ENCODE assay signal across 16 cellular contexts in genomic region chr1:91729621-91730348, GRCh38.
DNase-seq lines count a peak whose midpoint lies in the region; ATAC-seq, FAIRE-seq and TF ChIP-seq lines count a peak whose summit lies in the region.
"Had no signal": no experiment of that assay in that cellular context is flagged by ENCODE, and none has a peak within 500 bp of the region (broad histone marks: within the 10 kb centered on the region; RNA-seq: fewer than 3 reads in every experiment).

No MANE protein-coding gene starts in this region.

- H3K4me3 Mint-ChIP-seq in central memory CD8-positive, alpha-beta T cell, result no peak overlapping the region
- H3K4me3 Mint-ChIP-seq: brain had no signal

- peak overlapping the region; percentile 57 for H3K27ac ChIP-seq in rectal smooth muscle tissue (ENCODE audit: low read depth, low read length)
- H3K27ac ChIP-seq in kidney (ENCODE audit: low read depth in 2 of 2, low read length in 2 of 2), result no peak overlapping the region

- peaks cover 57% of the 10 kb centered on the region for H3K4me1 Mint-ChIP-seq in central memory CD8-positive, alpha-beta T cell

- no peak overlapping the region for H3K4me3 ChIP-seq in rectal smooth muscle tissue (ENCODE audit: low read length)
- no peak overlapping the region for H3K4me3 ChIP-seq in kidney (ENCODE audit: low read length in 2 of 2)
- H3K4me3 ChIP-seq: HAP-1 had no signal

- peaks cover 54% of the 10 kb centered on the region for H3K36me3 Mint-ChIP-seq in central memory CD8-positive, alpha-beta T cell (ENCODE audit: insufficient read depth)
- H3K36me3 Mint-ChIP-seq: brain had no signal

- no peaks in the 10 kb centered on the region for H3K27me3 ChIP-seq in rectal smooth muscle tissue (ENCODE audit: control insufficient read depth, insufficient read depth, low read length)
- H3K27me3 ChIP-seq: foreskin keratinocyte had no signal

- H3K27me3 Mint-ChIP-seq in central memory CD8-positive, alpha-beta T cell, result no peaks in the 10 kb centered on the region

- H3K4me1 ChIP-seq in rectal smooth muscle tissue (ENCODE audit: control insufficient read depth, insufficient read depth, low read length) (peaks cover 52% of the 10 kb centered on the region), kidney (ENCODE audit: control insufficient read depth in 1 of 2, insufficient read depth in 1 of 2, low read depth in 1 of 2, low read length in 2 of 2) (peaks cover 8 to 19% of the 10 kb centered on the region in 2 donors)

- no peak for TF ChIP-seq POLR2A in GM12892 (IDR thresholded peaks at IDR 0.05; ENCODE audit: low read depth, low read length)

- H3K27ac Mint-ChIP-seq in central memory CD8-positive, alpha-beta T cell (ENCODE audit: low read depth), result peak overlapping the region; percentile 50

- H3K9me3 Mint-ChIP-seq in central memory CD8-positive, alpha-beta T cell, result no peaks in the 10 kb centered on the region
- H3K9me3 Mint-ChIP-seq: brain had no signal

- H3K36me3 ChIP-seq in rectal smooth muscle tissue (ENCODE audit: control insufficient read depth, insufficient read depth, low read length) (no peaks in the 10 kb centered on the region), kidney (ENCODE audit: control insufficient read depth in 1 of 2, insufficient read depth in 2 of 2, low read length in 2 of 2) (peaks cover 0 to 11% of the 10 kb centered on the region in 2 donors)
- H3K36me3 ChIP-seq: HAP-1 had no signal

- FAIRE-seq in GM12892 (lab: Jason Lieb, UNC), result peak; percentile 53
- no peak for FAIRE-seq in kidney (lab: Jason Lieb, UNC)
- FAIRE-seq: islet of Langerhans had no signal

- TF ChIP-seq CTCF in kidney (IDR thresholded peaks at IDR 0.05; ENCODE audit: borderline replicate concordance, extremely low read depth, insufficient read depth), result no peak

- intact Hi-C loops in kidney (cut with DNase I), result no loop called here

- H3K9ac ChIP-seq in rectal smooth muscle tissue (ENCODE audit: low read length) (no peak overlapping the region), kidney (ENCODE audit: low read length in 2 of 2) (no peak overlapping the region)

- DNase-seq in GM12892 (ENCODE audit: insufficient read length) (no peak), kidney (no peak)
- no peak for DNase-seq in central memory CD8-positive, alpha-beta T cell (ENCODE audit: low spot score in 2 of 2)
- DNase-seq: activated CD4-positive, CD25-positive, alpha-beta regulatory T cell; activated effector memory CD4-positive, alpha-beta T cell treated with Interleukin-2 at 50 U/mL for 16 hours; EL; foreskin keratinocyte; NCI-H1105 treated with DMSO at 0.1 percent for 48 hours; NCI-H345 had no signal

- ATAC-seq in HG02981 (IDR thresholded peaks at IDR 0.05; ENCODE audit: unreplicated experiment), result peak; percentile 46
- no peak for ATAC-seq in central memory CD8-positive, alpha-beta T cell (replicated peaks; ENCODE audit: extremely low read depth, poor library complexity, severe bottlenecking)
- no peak for ATAC-seq in GM21786 (IDR thresholded peaks at IDR 0.05; ENCODE audit: unreplicated experiment)
- ATAC-seq in HG02970 (IDR thresholded peaks at IDR 0.05; ENCODE audit: low FRiP score, unreplicated experiment), result no peak

- no peaks in the 10 kb centered on the region for H3K9me3 ChIP-seq in kidney (ENCODE audit: control insufficient read depth in 1 of 2, low read length in 2 of 2)
- H3K9me3 ChIP-seq: HAP-1 had no signal
